In the genomic region with DNA sequence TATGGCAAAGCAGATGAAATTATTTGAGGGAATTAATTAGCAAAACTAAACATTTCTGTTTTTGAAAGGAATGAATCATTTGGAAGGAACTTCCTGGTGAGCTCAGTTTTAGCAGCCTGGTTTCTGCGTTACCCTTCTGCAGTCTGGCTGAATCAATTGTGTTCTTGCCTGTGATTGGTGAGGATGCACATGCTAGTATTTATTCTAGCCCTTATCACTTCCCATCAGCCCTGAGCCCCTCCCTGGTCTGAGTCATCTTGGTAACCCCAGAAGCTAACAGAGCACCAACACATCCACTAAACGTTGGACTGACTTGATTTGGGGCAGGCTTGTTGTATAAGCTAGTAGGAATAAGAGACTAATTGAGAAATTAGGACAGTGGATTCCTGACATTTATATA, we compare ENCODE assay signal across 9 cellular contexts. TPM values are rescaled to one million over a fixed set of nuclear protein-coding genes. Genes with fewer than 3 reads are reported as not detected.
DNase-seq lines count a peak whose midpoint lies in the region; ATAC-seq and TF ChIP-seq lines count a peak whose summit lies in the region.
"Had no signal": no experiment of that assay in that cellular context is flagged by ENCODE, and none has a peak within 500 bp of the region (broad histone marks: within the 10 kb centered on the region; RNA-seq: fewer than 3 reads in every experiment).

No MANE protein-coding gene starts in this region.

- no peak overlapping the region for H3K4me3 Mint-ChIP-seq in activated naive CD4-positive, alpha-beta T cell treated with anti-CD3 and anti-CD28 coated beads, Interleukin-2, amount 10 ng/mL, durations not matched to agents 7 days and 5 days
- H3K4me3 Mint-ChIP-seq: IgD-negative memory B cell had no signal

- peak overlapping the region; percentile 76 for H3K27ac Mint-ChIP-seq in activated naive CD4-positive, alpha-beta T cell treated with anti-CD3 and anti-CD28 coated beads, Interleukin-2, amount 10 ng/mL, durations not matched to agents 7 days and 5 days
- H3K27ac Mint-ChIP-seq: IgD-negative memory B cell had no signal

- H3K36me3 ChIP-seq in heart right ventricle = peaks cover 0 to 9% (median 0%) of the 10 kb centered on the region in 9 donors

- no peaks in the 10 kb centered on the region for H3K27me3 Mint-ChIP-seq in activated naive CD4-positive, alpha-beta T cell treated with anti-CD3 and anti-CD28 coated beads, Interleukin-2, amount 10 ng/mL, durations not matched to agents 7 days and 5 days

- DNase-seq in GDM1 (lab: John Stamatoyannopoulos, UW) (peak; percentile 52), NCI-H226 (peak; percentile 96), heart right ventricle (peak in 1 of 2 donors; percentile 63), cerebellum (ENCODE audit: low spot score) (no peak), posterior vena cava (ENCODE audit: low spot score) (no peak), KG1 (lab: John Stamatoyannopoulos, UW) (no peak)
- peak; percentile 60 for DNase-seq in activated naive CD4-positive, alpha-beta T cell treated with anti-CD3 and anti-CD28 coated beads, Interleukin-2, amount 10 ng/mL, durations not matched to agents 7 days and 5 days
- DNase-seq in stimulated activated CD4-positive, alpha-beta T cell treated with anti-CD3 and anti-CD28 coated beads, Interleukin-4, amount 100 ng/mL, for 24 hours = peak; percentile 56

- WGBS in heart right ventricle, 2 donors = 20 to 40% methylated on average over 2 of the region's 2 CpGs

- peaks cover 0 to 65% (median 53%) of the 10 kb centered on the region in 9 donors for H3K4me1 ChIP-seq in heart right ventricle

- peak overlapping the region in 9 of 10 donors; percentile 49 to 71 (median 69) for H3K27ac ChIP-seq in heart right ventricle

- H3K36me3 Mint-ChIP-seq in activated naive CD4-positive, alpha-beta T cell treated with anti-CD3 and anti-CD28 coated beads, Interleukin-2, amount 10 ng/mL, durations not matched to agents 7 days and 5 days = peaks cover 7% of the 10 kb centered on the region
- H3K36me3 Mint-ChIP-seq: IgD-negative memory B cell had no signal

- H3K4me3 ChIP-seq in heart right ventricle = no peak overlapping the region

- TF ChIP-seq CTCF in heart right ventricle (IDR thresholded peaks at IDR 0.05) = no peak

- CTCF ChIA-PET in activated naive CD4-positive, alpha-beta T cell treated with anti-CD3 and anti-CD28 coated beads, Interleukin-2, amount 10 ng/mL, durations not matched to agents 7 days and 5 days (lab: Charles Lee) = interaction anchor here (0.6 to 2.2 kb wide), 8 partner anchors 10 to 149 kb away, joined by 3 to 20 read pairs (median 4); a partner anchor contains a TSS

- no peaks in the 10 kb centered on the region for H3K27me3 ChIP-seq in heart right ventricle

- no peaks in the 10 kb centered on the region for H3K9me3 Mint-ChIP-seq in activated naive CD4-positive, alpha-beta T cell treated with anti-CD3 and anti-CD28 coated beads, Interleukin-2, amount 10 ng/mL, durations not matched to agents 7 days and 5 days
- H3K9me3 Mint-ChIP-seq: IgD-negative memory B cell had no signal

- peak; percentile 75 to 94 (median 86) for ATAC-seq in heart right ventricle

- peaks cover 53% of the 10 kb centered on the region for H3K4me1 Mint-ChIP-seq in activated naive CD4-positive, alpha-beta T cell treated with anti-CD3 and anti-CD28 coated beads, Interleukin-2, amount 10 ng/mL, durations not matched to agents 7 days and 5 days

- intact Hi-C loops in heart right ventricle (cut with DNase I) = no loop called here
- intact Hi-C loops in posterior vena cava (cut with DNase I) = no loop called here

- H3K9me3 ChIP-seq in heart right ventricle = no peaks in the 10 kb centered on the region

RNA-seq across cellular contexts. Expression of a gene that starts 6.6 kb away (rescaled TPM):
- total RNA-seq in heart right ventricle (100 to 1,000 TPM in 3 of 10 donors, 10 to 100 TPM in 7; 67.8 to 117 (median 87.4) TPM), cerebellum (23.0 TPM), posterior vena cava (10 to 100 TPM; 83.5 to 85.1 TPM)
- polyA plus RNA-seq in heart right ventricle = 10 to 100 TPM; 24.2 to 36.1 TPM

Comparison
In these comparisons a context has a peak if more than half of its experiments do, and no peak if none do; other contexts are left out.
1. DNase-seq: peak in GDM1 (single experiment), NCI-H226 (single experiment), activated naive CD4-positive, alpha-beta T cell treated with anti-CD3 and anti-CD28 coated beads, Interleukin-2, amount 10 ng/mL, durations not matched to agents 7 days and 5 days (single experiment) and stimulated activated CD4-positive, alpha-beta T cell treated with anti-CD3 and anti-CD28 coated beads, Interleukin-4, amount 100 ng/mL, for 24 hours (single experiment); none in cerebellum (single experiment), posterior vena cava (single experiment) and KG1 (single experiment).